Comparison of ENCODE assay signal across 11 cellular contexts in the genomic region with DNA sequence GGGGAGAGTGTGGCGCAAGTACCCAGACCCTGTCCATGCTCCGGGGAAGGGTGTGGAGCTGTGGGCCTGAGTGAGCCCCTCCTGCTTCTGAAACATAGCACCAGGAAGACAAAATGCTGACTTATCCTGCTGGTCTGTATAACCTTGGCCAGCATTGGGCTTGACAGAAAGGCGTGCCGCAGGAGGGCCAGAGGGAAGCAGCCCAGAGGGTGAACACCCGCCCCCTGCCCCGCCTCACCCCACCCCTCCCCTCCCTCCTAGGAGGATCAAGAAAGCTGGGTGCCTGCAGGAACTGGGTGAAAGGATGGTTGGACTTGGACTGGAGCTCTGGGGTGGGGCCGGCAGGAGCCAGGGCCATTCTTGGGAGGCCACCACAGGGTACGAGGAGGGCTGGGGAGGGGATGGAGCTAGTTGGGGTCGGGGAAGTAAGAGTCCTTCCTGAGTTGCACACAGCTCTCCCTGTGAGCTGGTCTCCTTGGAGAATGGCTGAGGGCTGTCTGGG. TPM values are rescaled to one million over a fixed set of nuclear protein-coding genes. Genes with fewer than 3 reads are reported as not detected.
DNase-seq lines count a peak whose midpoint lies in the region; ATAC-seq and TF ChIP-seq lines count a peak whose summit lies in the region.
"Had no signal": no experiment of that assay in that cellular context is flagged by ENCODE, and none has a peak within 500 bp of the region (broad histone marks: within the 10 kb centered on the region; RNA-seq: fewer than 3 reads in every experiment).

No MANE protein-coding gene starts in this region.

- intact Hi-C loops in prostate gland (cut with DNase I) = no loop called here

- H3K9ac ChIP-seq in Karpas-422 (ENCODE audit: low read length) = no peak overlapping the region

- H3K4me3 ChIP-seq in H7 (ENCODE audit: insufficient read depth, low read depth, low read length) = peak overlapping the region; percentile 8; the same call in 1 of the 2 replicates
- H3K4me3 ChIP-seq in prostate gland = no peak overlapping the region
- no peak overlapping the region for H3K4me3 ChIP-seq in Karpas-422 (ENCODE audit: low read length)
- H3K4me3 ChIP-seq: coronary artery, right lobe of liver had no signal

- H3K27ac ChIP-seq in prostate gland = peak overlapping the region; percentile 57 to 70
- no peak overlapping the region for H3K27ac ChIP-seq in Karpas-422 (ENCODE audit: low read length)
- H3K27ac ChIP-seq: right lobe of liver had no signal

- DNase-seq in H7 (peak; percentile 86), SK-N-DZ (ENCODE audit: low spot score) (peak; percentile 50), glutamatergic neuron (no peak), prostate gland (ENCODE audit: low spot score) (peak; percentile 55), GM13977 (ENCODE audit: low spot score) (no peak), dermis blood vessel endothelial cell (no peak), Karpas-422 (no peak)
- DNase-seq: activated T-cell treated with anti-CD3 and anti-CD28 coated beads, Interleukin-2, amount 50 U/mL, for 24 hours; right lobe of liver had no signal

- TF ChIP-seq CTCF in glutamatergic neuron (IDR thresholded peaks at IDR 0.05; ENCODE audit: partially characterized antibody, unreplicated experiment) (no peak), prostate gland (IDR thresholded peaks at IDR 0.05) (no peak), GM13977 (IDR thresholded peaks at IDR 0.05; ENCODE audit: extremely low read depth, insufficient read depth, missing control alignments) (no peak)

- H3K79me2 ChIP-seq in Karpas-422 (ENCODE audit: low read length) = no peaks in the 10 kb centered on the region

- TF ChIP-seq POLR2A in prostate gland (IDR thresholded peaks at IDR 0.05) = no peak

- no peaks in the 10 kb centered on the region for H3K9me3 Mint-ChIP-seq in glutamatergic neuron (ENCODE audit: unreplicated experiment)
- H3K9me3 Mint-ChIP-seq: activated T-cell treated with anti-CD3 and anti-CD28 coated beads, Interleukin-2, amount 50 U/mL, for 24 hours had no signal

- no peak overlapping the region for H2AFZ ChIP-seq in Karpas-422 (ENCODE audit: low read length)

- in situ Hi-C loops in GM13977 (cut with MboI; ENCODE audit: low pct_unique_long_range_greater_than_20kb, low sequenced_read_pairs, unreplicated experiment) = no loop called here

- peak overlapping the region; percentile 30 for H3K4me3 Mint-ChIP-seq in glutamatergic neuron (ENCODE audit: unreplicated experiment)
- H3K4me3 Mint-ChIP-seq: activated T-cell treated with anti-CD3 and anti-CD28 coated beads, Interleukin-2, amount 50 U/mL, for 24 hours had no signal

- H3K27me3 ChIP-seq in H7 (ENCODE audit: control insufficient read depth, insufficient read depth, low read length) (no peaks in the 10 kb centered on the region), prostate gland (replicated peaks; ENCODE audit: insufficient read depth) (no peaks in the 10 kb centered on the region), Karpas-422 (ENCODE audit: low read length) (no peaks in the 10 kb centered on the region)
- H3K27me3 ChIP-seq: right lobe of liver had no signal

- peak overlapping the region; percentile 28 for H3K27ac Mint-ChIP-seq in glutamatergic neuron (ENCODE audit: unreplicated experiment)
- H3K27ac Mint-ChIP-seq: activated T-cell treated with anti-CD3 and anti-CD28 coated beads, Interleukin-2, amount 50 U/mL, for 24 hours had no signal

- H3K4me2 ChIP-seq in Karpas-422 (ENCODE audit: low read depth, low read length, poor library complexity, severe bottlenecking) = no peak overlapping the region

- peaks cover 10% of the 10 kb centered on the region for H3K4me1 Mint-ChIP-seq in glutamatergic neuron (ENCODE audit: low read depth, unreplicated experiment)

- H3K27me3 Mint-ChIP-seq in glutamatergic neuron (ENCODE audit: unreplicated experiment) = peaks cover 7% of the 10 kb centered on the region
- H3K27me3 Mint-ChIP-seq: activated T-cell treated with anti-CD3 and anti-CD28 coated beads, Interleukin-2, amount 50 U/mL, for 24 hours had no signal

- H3K36me3 Mint-ChIP-seq in glutamatergic neuron (ENCODE audit: unreplicated experiment) = peaks cover 5% of the 10 kb centered on the region

- peaks cover 25% of the 10 kb centered on the region for H3K4me1 ChIP-seq in prostate gland (replicated peaks)
- no peaks in the 10 kb centered on the region for H3K4me1 ChIP-seq in Karpas-422 (ENCODE audit: low read length)

- H4K20me1 ChIP-seq in Karpas-422 (ENCODE audit: insufficient read depth, low read depth, low read length) = no peaks in the 10 kb centered on the region

- ATAC-seq in GM18858 (IDR thresholded peaks at IDR 0.05; ENCODE audit: unreplicated experiment) = no peak
- ATAC-seq: right lobe of liver had no signal

- H3K9me3 ChIP-seq in prostate gland (no peaks in the 10 kb centered on the region), Karpas-422 (ENCODE audit: low read length) (no peaks in the 10 kb centered on the region)
- H3K9me3 ChIP-seq: right lobe of liver had no signal

- 30% methylated on average over 9 of the region's 9 CpGs for WGBS in prostate gland

- H3K9me2 ChIP-seq in Karpas-422 (replicated peaks; ENCODE audit: insufficient read depth, low read length) = no peaks in the 10 kb centered on the region

- peaks cover 9% of the 10 kb centered on the region for H3K36me3 ChIP-seq in H7 (replicated peaks; ENCODE audit: control insufficient read depth, insufficient read depth, low read length)
- no peaks in the 10 kb centered on the region for H3K36me3 ChIP-seq in prostate gland
- no peaks in the 10 kb centered on the region for H3K36me3 ChIP-seq in Karpas-422 (ENCODE audit: insufficient read depth, low read length)

RNA-seq across cellular contexts. Expression of a gene that starts 27.1 kb away (rescaled TPM):
- 64.1 and 79.8 TPM in 2 replicates for total RNA-seq in H7 (2014; rRNA removed; shearing (Covaris generic))
- 22.6 and 33.7 TPM in 2 replicates for polyA plus RNA-seq in SK-N-DZ (2014; cell fraction: cytosol; rRNA removed)
- 27.5 and 42.1 TPM in 2 replicates for polyA plus RNA-seq in SK-N-DZ (2014; cell fraction: nucleus; rRNA removed)
- 171 TPM for total RNA-seq in glutamatergic neuron (ENCODE audit: unreplicated experiment)
- 100 to 1,000 TPM; 182 to 292 TPM for total RNA-seq in prostate gland
- 108 and 353 TPM in 2 replicates for total RNA-seq in dermis blood vessel endothelial cell
- total RNA-seq in Karpas-422 (2014; rRNA removed; shearing (Covaris generic); ENCODE audit: low replicate concordance) = not detected in 2 replicates

Comparison
In these comparisons a context has a peak if more than half of its experiments do, and no peak if none do; other contexts are left out.
1. DNase-seq: peak in H7 (single experiment), SK-N-DZ (single experiment) and prostate gland (single experiment); none in glutamatergic neuron (single experiment), GM13977 (single experiment), dermis blood vessel endothelial cell (single experiment) and Karpas-422 (single experiment).
2. RNA of a gene that starts 27.1 kb away (total RNA-seq): 182 to 292 TPM in prostate gland, 171 TPM in glutamatergic neuron (single experiment), 108 to 353 TPM in dermis blood vessel endothelial cell and 64.1 to 79.8 TPM in H7; not detected in Karpas-422; every median in the first group is over 10 times any median in the second.